Comparison of ENCODE assay signal across 1 cellular context in the genomic region with DNA sequence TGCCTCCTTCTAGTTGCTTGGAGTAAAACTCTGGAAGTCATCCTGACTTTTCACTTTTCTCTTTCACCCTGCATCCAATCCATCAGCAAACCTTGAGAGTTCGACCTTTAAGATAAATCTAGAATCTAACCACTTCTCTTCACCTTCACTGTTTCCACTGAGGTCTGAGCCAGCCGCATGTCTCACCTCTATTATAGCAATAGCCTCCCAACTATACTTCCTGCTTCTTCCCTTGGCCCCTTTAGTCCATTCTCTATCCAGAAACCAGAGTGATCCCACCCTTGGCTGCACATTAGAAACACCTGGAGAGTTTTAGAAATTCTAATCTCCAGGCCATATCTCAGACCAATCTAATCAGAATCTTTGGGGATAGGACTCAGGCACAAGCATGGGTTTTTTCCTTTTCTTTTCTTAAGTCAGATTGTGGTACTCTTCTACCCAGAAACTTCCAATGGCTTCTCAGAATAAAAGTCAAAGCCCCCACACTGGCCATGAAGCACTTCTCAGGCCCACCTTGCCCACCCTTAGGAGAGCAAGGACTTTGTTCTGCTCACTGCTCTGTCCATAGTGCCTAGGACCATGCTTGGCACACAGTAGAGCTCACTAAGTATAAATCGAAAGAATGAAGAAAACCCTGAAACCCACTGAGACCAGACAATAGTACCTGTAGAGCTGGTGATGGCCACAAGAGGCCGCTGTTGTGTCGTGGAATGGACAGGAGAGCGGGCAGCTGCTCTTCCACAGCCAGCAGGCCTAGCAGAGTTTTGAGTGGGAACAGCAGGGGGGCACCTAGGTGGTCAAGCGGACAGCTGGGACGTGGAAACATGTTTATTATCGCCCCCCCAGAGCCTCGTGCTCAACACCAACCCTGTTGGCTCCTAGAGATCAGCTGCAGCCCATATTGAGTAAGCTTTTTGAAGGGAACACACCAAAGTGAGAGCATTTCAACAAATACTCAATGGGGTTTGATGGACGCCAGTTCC.
A peak's percentile ranks its signal among the peaks of the same experiment; 100 is the strongest.
TF ChIP-seq lines count a peak whose summit lies in the region.

No MANE protein-coding gene starts in this region.

TF ChIP-seq in SK-N-SH, 30 proteins besides CTCF, POLR2A, EP300 and RAD21:
- no peak for TF ChIP-seq TEAD4 (IDR thresholded peaks at IDR 0.05; ENCODE audit: borderline replicate concordance, insufficient read depth)
- no peak for TF ChIP-seq ELF1 (IDR thresholded peaks at IDR 0.05)
- TF ChIP-seq, protein P1, sequence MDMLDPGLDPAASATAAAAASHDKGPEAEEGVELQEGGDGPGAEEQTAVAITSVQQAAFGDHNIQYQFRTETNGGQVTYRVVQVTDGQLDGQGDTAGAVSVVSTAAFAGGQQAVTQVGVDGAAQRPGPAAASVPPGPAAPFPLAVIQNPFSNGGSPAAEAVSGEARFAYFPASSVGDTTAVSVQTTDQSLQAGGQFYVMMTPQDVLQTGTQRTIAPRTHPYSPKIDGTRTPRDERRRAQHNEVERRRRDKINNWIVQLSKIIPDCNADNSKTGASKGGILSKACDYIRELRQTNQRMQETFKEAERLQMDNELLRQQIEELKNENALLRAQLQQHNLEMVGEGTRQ (IDR thresholded peaks at IDR 0.05; ENCODE audit: borderline replicate concordance, low read depth, low read length): no peak
- no peak for TF ChIP-seq GABPA (IDR thresholded peaks at IDR 0.05; ENCODE audit: low read depth)
- TF ChIP-seq CHD2 (IDR thresholded peaks at IDR 0.05; ENCODE audit: low read length, partially characterized antibody): peak; percentile 24
- TF ChIP-seq SIN3A (IDR thresholded peaks at IDR 0.05; ENCODE audit: borderline replicate concordance, low read depth, low read length): no peak
- TF ChIP-seq SMC3 (IDR thresholded peaks at IDR 0.05; ENCODE audit: low read depth, low read length): peak; percentile 97
- 0 out of 2 replicates have a peak, but pooled peaks have one; percentile 3 for TF ChIP-seq NRF1 (IDR thresholded peaks at IDR 0.05; ENCODE audit: low read depth, low read length)
- no peak for TF ChIP-seq JUND (IDR thresholded peaks at IDR 0.05)
- no peak for TF ChIP-seq GATA2 (CRISPR knock-in tag; IDR thresholded peaks at IDR 0.05)
- TF ChIP-seq, protein P2, sequence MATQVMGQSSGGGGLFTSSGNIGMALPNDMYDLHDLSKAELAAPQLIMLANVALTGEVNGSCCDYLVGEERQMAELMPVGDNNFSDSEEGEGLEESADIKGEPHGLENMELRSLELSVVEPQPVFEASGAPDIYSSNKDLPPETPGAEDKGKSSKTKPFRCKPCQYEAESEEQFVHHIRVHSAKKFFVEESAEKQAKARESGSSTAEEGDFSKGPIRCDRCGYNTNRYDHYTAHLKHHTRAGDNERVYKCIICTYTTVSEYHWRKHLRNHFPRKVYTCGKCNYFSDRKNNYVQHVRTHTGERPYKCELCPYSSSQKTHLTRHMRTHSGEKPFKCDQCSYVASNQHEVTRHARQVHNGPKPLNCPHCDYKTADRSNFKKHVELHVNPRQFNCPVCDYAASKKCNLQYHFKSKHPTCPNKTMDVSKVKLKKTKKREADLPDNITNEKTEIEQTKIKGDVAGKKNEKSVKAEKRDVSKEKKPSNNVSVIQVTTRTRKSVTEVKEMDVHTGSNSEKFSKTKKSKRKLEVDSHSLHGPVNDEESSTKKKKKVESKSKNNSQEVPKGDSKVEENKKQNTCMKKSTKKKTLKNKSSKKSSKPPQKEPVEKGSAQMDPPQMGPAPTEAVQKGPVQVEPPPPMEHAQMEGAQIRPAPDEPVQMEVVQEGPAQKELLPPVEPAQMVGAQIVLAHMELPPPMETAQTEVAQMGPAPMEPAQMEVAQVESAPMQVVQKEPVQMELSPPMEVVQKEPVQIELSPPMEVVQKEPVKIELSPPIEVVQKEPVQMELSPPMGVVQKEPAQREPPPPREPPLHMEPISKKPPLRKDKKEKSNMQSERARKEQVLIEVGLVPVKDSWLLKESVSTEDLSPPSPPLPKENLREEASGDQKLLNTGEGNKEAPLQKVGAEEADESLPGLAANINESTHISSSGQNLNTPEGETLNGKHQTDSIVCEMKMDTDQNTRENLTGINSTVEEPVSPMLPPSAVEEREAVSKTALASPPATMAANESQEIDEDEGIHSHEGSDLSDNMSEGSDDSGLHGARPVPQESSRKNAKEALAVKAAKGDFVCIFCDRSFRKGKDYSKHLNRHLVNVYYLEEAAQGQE (IDR thresholded peaks at IDR 0.05; ENCODE audit: low read depth, low read length): no peak
- TF ChIP-seq, protein P3, sequence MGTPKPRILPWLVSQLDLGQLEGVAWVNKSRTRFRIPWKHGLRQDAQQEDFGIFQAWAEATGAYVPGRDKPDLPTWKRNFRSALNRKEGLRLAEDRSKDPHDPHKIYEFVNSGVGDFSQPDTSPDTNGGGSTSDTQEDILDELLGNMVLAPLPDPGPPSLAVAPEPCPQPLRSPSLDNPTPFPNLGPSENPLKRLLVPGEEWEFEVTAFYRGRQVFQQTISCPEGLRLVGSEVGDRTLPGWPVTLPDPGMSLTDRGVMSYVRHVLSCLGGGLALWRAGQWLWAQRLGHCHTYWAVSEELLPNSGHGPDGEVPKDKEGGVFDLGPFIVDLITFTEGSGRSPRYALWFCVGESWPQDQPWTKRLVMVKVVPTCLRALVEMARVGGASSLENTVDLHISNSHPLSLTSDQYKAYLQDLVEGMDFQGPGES (IDR thresholded peaks at IDR 0.05; ENCODE audit: low read depth, low read length): no peak
- TF ChIP-seq NFIC (IDR thresholded peaks at IDR 0.05; ENCODE audit: borderline replicate concordance): no peak
